Comparison of ENCODE assay signal across 17 cellular contexts in genomic region chr7:84490661-84491060, GRCh38.
DNase-seq lines count a peak whose midpoint lies in the region; ATAC-seq and TF ChIP-seq lines count a peak whose summit lies in the region.
"Had no signal": no experiment of that assay in that cellular context is flagged by ENCODE, and none has a peak within 500 bp of the region (broad histone marks: within the 10 kb centered on the region; RNA-seq: fewer than 3 reads in every experiment).

No MANE protein-coding gene starts in this region.

- TF ChIP-seq RAD21 in neural cell (conservative IDR thresholded peaks at IDR 0.05): peak; percentile 27

- TF ChIP-seq EP300 in neural cell (conservative IDR thresholded peaks at IDR 0.05; ENCODE audit: poor library complexity, severe bottlenecking): no peak

- no peak overlapping the region for H3K4me2 ChIP-seq in neural cell (ENCODE audit: low read length)

- H3K9me3 Mint-ChIP-seq in chondrocyte (ENCODE audit: low read depth): no peaks in the 10 kb centered on the region
- H3K9me3 Mint-ChIP-seq: CD8-positive, alpha-beta T cell; stimulated activated memory B cell treated with anti-CD40 and anti-IgM and Interleukin-4, amounts not matched to agents 10 μg/mL and 1 μg/mL and 100 μg/mL, for 72 hours; T-helper 1 cell treated with Interleukin-12 subunit alpha and Interleukin-12 subunit beta and Interleukin-4 antibody, amounts not matched to agents 30 μg/mL and 1 μg/mL, for 36 hours had no signal

- H3K9me3 ChIP-seq in neural cell (ENCODE audit: low read length): no peaks in the 10 kb centered on the region

- no peak overlapping the region for H3K27ac Mint-ChIP-seq in chondrocyte (ENCODE audit: unreplicated experiment)
- H3K27ac Mint-ChIP-seq: CD8-positive, alpha-beta T cell; stimulated activated memory B cell treated with anti-CD40 and anti-IgM and Interleukin-4, amounts not matched to agents 10 μg/mL and 1 μg/mL and 100 μg/mL, for 72 hours; T-helper 1 cell treated with Interleukin-12 subunit alpha and Interleukin-12 subunit beta and Interleukin-4 antibody, amounts not matched to agents 30 μg/mL and 1 μg/mL, for 36 hours had no signal

- no peak overlapping the region for H3K4me3 ChIP-seq in neural cell (ENCODE audit: low read length)

- no peak overlapping the region for H3K4me3 Mint-ChIP-seq in chondrocyte (ENCODE audit: unreplicated experiment)
- H3K4me3 Mint-ChIP-seq: CD8-positive, alpha-beta T cell; stimulated activated memory B cell treated with anti-CD40 and anti-IgM and Interleukin-4, amounts not matched to agents 10 μg/mL and 1 μg/mL and 100 μg/mL, for 72 hours; T-helper 1 cell treated with Interleukin-12 subunit alpha and Interleukin-12 subunit beta and Interleukin-4 antibody, amounts not matched to agents 30 μg/mL and 1 μg/mL, for 36 hours had no signal

- no peak overlapping the region for H3K27ac ChIP-seq in C4-2B
- H3K27ac ChIP-seq in neural cell (ENCODE audit: low read length): no peak overlapping the region
- H3K27ac ChIP-seq: foreskin keratinocyte had no signal

- no peak for ATAC-seq in esophagus mucosa
- ATAC-seq in stimulated activated naive CD8-positive, alpha-beta T cell treated with anti-CD3 and anti-CD28 coated beads, Interleukin-15, Interleukin-2, amounts not matched to agents 100 U/mL and 50 U/mL, for 24 hours: no peak
- ATAC-seq: CD8-positive, alpha-beta T cell; foreskin keratinocyte; left colon; stimulated activated memory B cell treated with anti-CD40 and anti-IgM and Interleukin-4, amounts not matched to agents 10 μg/mL and 1 μg/mL and 100 μg/mL, for 72 hours had no signal

- no peak for DNase-seq in chondrocyte (ENCODE audit: low spot score)
- DNase-seq in H4 (ENCODE audit: low spot score): no peak
- DNase-seq in stimulated activated naive CD8-positive, alpha-beta T cell treated with anti-CD3 and anti-CD28 coated beads, Interleukin-15, Interleukin-2, amounts not matched to agents 100 U/mL and 50 U/mL, for 24 hours: no peak
- no peak for DNase-seq in C1 segment of cervical spinal cord (lab: John Stamatoyannopoulos, UW)
- DNase-seq: activated CD4-positive, alpha-beta T cell treated with anti-CD3 and anti-CD28 coated beads, Interleukin-2, amount 50 U/mL, for 48 hours; activated gamma-delta T cell; CD8-positive, alpha-beta T cell; cerebellar nuclear complex; foreskin keratinocyte; left colon; NCI-H2029 treated with DMSO at 0.1 percent for 48 hours had no signal

- no peak overlapping the region for H3K9ac ChIP-seq in neural cell (ENCODE audit: low read length)

- no peaks in the 10 kb centered on the region for H3K36me3 ChIP-seq in neural cell (ENCODE audit: insufficient read depth, low read length)

- no peaks in the 10 kb centered on the region for H3K27me3 ChIP-seq in neural cell (ENCODE audit: insufficient read depth, low read depth, low read length)
- H3K27me3 ChIP-seq: foreskin keratinocyte had no signal

- H4K20me1 ChIP-seq in neural cell (ENCODE audit: insufficient read depth): no peaks in the 10 kb centered on the region

- H3K79me2 ChIP-seq in neural cell (replicated peaks; ENCODE audit: insufficient read depth, low read length): no peaks in the 10 kb centered on the region

- H3F3A ChIP-seq in neural cell (ENCODE audit: insufficient read depth, low read length, poor library complexity, severe bottlenecking): peaks cover 3% of the 10 kb centered on the region

- H3K9me2 ChIP-seq in neural cell (ENCODE audit: insufficient read depth, low read length): no peaks in the 10 kb centered on the region

- TF ChIP-seq CTCF in C4-2B (conservative IDR thresholded peaks at IDR 0.05) (peak; percentile 72), LNCAP (IDR thresholded peaks at IDR 0.05) (peak; percentile 44), chondrocyte (IDR thresholded peaks at IDR 0.05) (peak; percentile 88), neural cell (IDR thresholded peaks at IDR 0.05; ENCODE audit: poor library complexity, severe bottlenecking) (peak; percentile 30)

- no peaks in the 10 kb centered on the region for H3K36me3 Mint-ChIP-seq in chondrocyte (ENCODE audit: low read depth)
- H3K36me3 Mint-ChIP-seq: CD8-positive, alpha-beta T cell; stimulated activated memory B cell treated with anti-CD40 and anti-IgM and Interleukin-4, amounts not matched to agents 10 μg/mL and 1 μg/mL and 100 μg/mL, for 72 hours had no signal

- H3K27me3 Mint-ChIP-seq in chondrocyte (ENCODE audit: low read depth): no peaks in the 10 kb centered on the region
- H3K27me3 Mint-ChIP-seq: stimulated activated memory B cell treated with anti-CD40 and anti-IgM and Interleukin-4, amounts not matched to agents 10 μg/mL and 1 μg/mL and 100 μg/mL, for 72 hours had no signal

- H2AFZ ChIP-seq in neural cell (ENCODE audit: low read depth, low read length): no peak overlapping the region

- H3K4me1 Mint-ChIP-seq in chondrocyte (ENCODE audit: low read depth): peaks cover 11% of the 10 kb centered on the region
- H3K4me1 Mint-ChIP-seq: stimulated activated memory B cell treated with anti-CD40 and anti-IgM and Interleukin-4, amounts not matched to agents 10 μg/mL and 1 μg/mL and 100 μg/mL, for 72 hours had no signal

TF ChIP-seq in neural cell, 6 proteins besides CTCF, POLR2A, EP300 and RAD21:
- TF ChIP-seq REST (IDR thresholded peaks at IDR 0.05; ENCODE audit: borderline replicate concordance): no peak
- TF ChIP-seq TAF1 (IDR thresholded peaks at IDR 0.05; ENCODE audit: low read depth): no peak
- TF ChIP-seq EZH2 (IDR thresholded peaks at IDR 0.05; ENCODE audit: borderline replicate concordance, insufficient read depth, low read length, poor library complexity, severe bottlenecking): no peak
- TF ChIP-seq SMC3 (conservative IDR thresholded peaks at IDR 0.05; ENCODE audit: poor library complexity): peak; percentile 42

Comparison
In these comparisons a context has a peak if more than half of its experiments do, and no peak if none do; other contexts are left out.
1. CTCF ChIP-seq: peak in every context shown above with its lines; median percentile 88 in chondrocyte; 72 in C4-2B; 44 in LNCAP; 30 in neural cell.